1 cellular context compared by ENCODE assay signal in the genomic region with DNA sequence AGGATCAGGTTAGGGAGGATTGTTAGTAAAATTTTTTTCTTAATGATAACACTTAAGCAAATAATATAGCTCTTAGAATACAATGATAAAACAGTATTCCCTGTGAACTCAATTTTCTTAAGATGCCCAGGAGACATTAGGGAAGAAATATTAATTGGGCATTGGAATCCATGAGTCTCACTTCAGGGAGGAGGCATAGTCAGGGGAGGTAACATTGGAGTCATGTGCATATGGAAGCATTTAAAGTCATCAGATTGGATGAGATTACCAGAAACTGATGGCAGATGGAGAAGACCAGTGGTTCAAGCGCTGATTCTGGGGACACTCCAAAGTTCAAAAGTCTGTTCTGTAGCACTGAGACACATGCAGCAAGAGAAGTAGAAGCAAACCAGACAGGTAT.
TF ChIP-seq lines count a peak whose summit lies in the region.

A gene with protein sequence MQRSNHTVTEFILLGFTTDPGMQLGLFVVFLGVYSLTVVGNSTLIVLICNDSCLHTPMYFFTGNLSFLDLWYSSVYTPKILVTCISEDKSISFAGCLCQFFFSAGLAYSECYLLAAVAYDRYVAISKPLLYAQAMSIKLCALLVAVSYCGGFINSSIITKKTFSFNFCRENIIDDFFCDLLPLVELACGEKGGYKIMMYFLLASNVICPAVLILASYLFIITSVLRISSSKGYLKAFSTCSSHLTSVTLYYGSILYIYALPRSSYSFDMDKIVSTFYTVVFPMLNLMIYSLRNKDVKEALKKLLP (plus strand): TSS at position 301 of the 400 bp plus-strand sequence. CDS start 1,293 bp downstream, outside the sequence.

TF ChIP-seq in H1, 55 proteins besides CTCF, POLR2A, EP300 and RAD21 (continued from another document):
- TF ChIP-seq TCF12 (IDR thresholded peaks at IDR 0.05; ENCODE audit: low read depth, low read length) (no peak), KDM1A (IDR thresholded peaks at IDR 0.05; ENCODE audit: borderline replicate concordance, low read length) (no peak)
